ENCODE assay signal across 20 cellular contexts in genomic region chr19:32181356-32181920, GRCh38.
DNase-seq lines count a peak whose midpoint lies in the region; ATAC-seq and TF ChIP-seq lines count a peak whose summit lies in the region.
"Had no signal": no experiment of that assay in that cellular context is flagged by ENCODE, and none has a peak within 500 bp of the region (broad histone marks: within the 10 kb centered on the region; RNA-seq: fewer than 3 reads in every experiment).

No MANE protein-coding gene starts in this region.

- H3K27ac ChIP-seq in neural progenitor cell: no peak overlapping the region
- H3K27ac ChIP-seq: KMS-11, RWPE1 had no signal

- no peaks in the 10 kb centered on the region for H3K79me2 ChIP-seq in neural progenitor cell (ENCODE audit: low read depth)

- H3K36me3 Mint-ChIP-seq in neural progenitor cell: no peaks in the 10 kb centered on the region
- H3K36me3 Mint-ChIP-seq: CD4-positive, CD25-positive, alpha-beta regulatory T cell had no signal

- no peak overlapping the region for H3K4me3 ChIP-seq in neural progenitor cell

- H3K9me3 Mint-ChIP-seq in neural progenitor cell: peaks cover 2% of the 10 kb centered on the region

- no peak overlapping the region for H2AFZ ChIP-seq in neural progenitor cell (replicated peaks)

- H3K9me3 ChIP-seq in neural progenitor cell (ENCODE audit: low read depth): no peaks in the 10 kb centered on the region
- H3K9me3 ChIP-seq: BE2C had no signal

- H3K27me3 Mint-ChIP-seq in neural progenitor cell (ENCODE audit: insufficient read depth, low read depth): peaks cover 6% of the 10 kb centered on the region

- H3K4me1 ChIP-seq in neural progenitor cell: peaks cover 8% of the 10 kb centered on the region
- H3K4me1 ChIP-seq: BE2C had no signal

- H3K36me3 ChIP-seq in neural progenitor cell: no peaks in the 10 kb centered on the region
- H3K36me3 ChIP-seq: BE2C had no signal

- no peak overlapping the region for H3K4me2 ChIP-seq in neural progenitor cell
- H3K4me2 ChIP-seq: KMS-11 had no signal

- ATAC-seq in GM18498 (IDR thresholded peaks at IDR 0.05; ENCODE audit: unreplicated experiment): no peak
- ATAC-seq: SK-N-SH treated with all-trans-retinoic acid at 6 μM for 48 hours had no signal

- H3K4me1 Mint-ChIP-seq in neural progenitor cell: peaks cover 11% of the 10 kb centered on the region
- H3K4me1 Mint-ChIP-seq: CD4-positive, CD25-positive, alpha-beta regulatory T cell had no signal

- H3K27me3 ChIP-seq in neural progenitor cell: no peaks in the 10 kb centered on the region
- H3K27me3 ChIP-seq: BE2C had no signal

- TF ChIP-seq CTCF in neural progenitor cell (IDR thresholded peaks at IDR 0.05): no peak

- H3K4me3 Mint-ChIP-seq in neural progenitor cell: no peak overlapping the region
- H3K4me3 Mint-ChIP-seq: CD4-positive, CD25-positive, alpha-beta regulatory T cell had no signal

- no peaks in the 10 kb centered on the region for H3F3A ChIP-seq in neural progenitor cell (ENCODE audit: low read depth)

- H3K9ac ChIP-seq in neural progenitor cell: no peak overlapping the region
- H3K9ac ChIP-seq: KMS-11 had no signal

- no peak overlapping the region for H3K27ac Mint-ChIP-seq in neural progenitor cell
- H3K27ac Mint-ChIP-seq: CD4-positive, CD25-positive, alpha-beta regulatory T cell had no signal

- peak; percentile 76 for DNase-seq in NCI-H1105 treated with DMSO at 0.1 percent for 48 hours (lab: John Stamatoyannopoulos, UW)
- DNase-seq in ecto neural progenitor cell (ENCODE audit: low spot score): peak; percentile 34
- peak; percentile 43 for DNase-seq in neural progenitor cell (ENCODE audit: low spot score)
- DNase-seq in ureter (ENCODE audit: low spot score): peak; percentile 32
- no peak for DNase-seq in iPS-NIHi7 (ENCODE audit: extremely low spot score)
- no peak for DNase-seq in SHP77 treated with DMSO at 0.1 percent for 48 hours (lab: John Stamatoyannopoulos, UW)
- DNase-seq: BE2C; CD4-positive, CD25-positive, alpha-beta regulatory T cell; COR-L47; DMS 273 treated with DMSO at 0.1 percent for 48 hours; GOT3; IMR-90; NCI-H187; NCI-H510A; NK-92 treated with Interleukin-12 subunit alpha and Interleukin-12 subunit beta, amount 100 ng/mL, for 24 hours; SIG-M5 had no signal

- no peaks in the 10 kb centered on the region for H4K20me1 ChIP-seq in neural progenitor cell (ENCODE audit: low read depth)

Comparison
In these comparisons a context has a peak if more than half of its experiments do, and no peak if none do; other contexts are left out.
1. DNase-seq: peak in NCI-H1105 treated with DMSO at 0.1 percent for 48 hours (single experiment), ecto neural progenitor cell (single experiment), neural progenitor cell (single experiment) and ureter (single experiment); none in iPS-NIHi7 (single experiment) and SHP77 treated with DMSO at 0.1 percent for 48 hours (single experiment).